21 cellular contexts compared by ENCODE assay signal in genomic region chr7:69062020-69062760, GRCh38.
DNase-seq lines count a peak whose midpoint lies in the region; ATAC-seq and TF ChIP-seq lines count a peak whose summit lies in the region.
"Had no signal": no experiment of that assay in that cellular context is flagged by ENCODE, and none has a peak within 500 bp of the region (broad histone marks: within the 10 kb centered on the region; RNA-seq: fewer than 3 reads in every experiment).

No MANE protein-coding gene starts in this region.

- no peaks in the 10 kb centered on the region for H3K27me3 ChIP-seq in GM06990 (replicated peaks; ENCODE audit: control insufficient read depth, insufficient read depth, low read length)
- H3K27me3 ChIP-seq: sigmoid colon had no signal

- in situ Hi-C loops in astrocyte of the spinal cord (cut with HindIII; ENCODE audit: low sequenced_read_pairs): no loop called here

- H3K4me1 Mint-ChIP-seq in natural killer cell treated with Interleukin-12 subunit alpha and Interleukin-12 subunit beta and Interleukin-15 and Interleukin-18, amount 100 ng/mL, for 72 hours (ENCODE audit: low read depth in 2 of 2): no peaks in the 10 kb centered on the region
- no peaks in the 10 kb centered on the region for H3K4me1 Mint-ChIP-seq in Calu3 (ENCODE audit: low read depth, unreplicated experiment)
- H3K4me1 Mint-ChIP-seq: activated CD4-positive, alpha-beta T cell treated with anti-CD3 and anti-CD28 coated beads, Interleukin-2, amount 10 ng/mL, durations not matched to agents 24 days and 14 days; activated naive CD4-positive, alpha-beta T cell treated with anti-CD3 and anti-CD28 coated beads, Interleukin-2, amount 50 U/mL, for 24 hours; nephron had no signal

- DNase-seq in GM06990 (ENCODE audit: extremely low read depth, insufficient read length) (peak; percentile 18), astrocyte of the spinal cord (ENCODE audit: low read depth, low spot score) (peak; percentile 26), fibroblast of mammary gland (ENCODE audit: low read depth) (peak; percentile 10), middle frontal gyrus (ENCODE audit: extremely low spot score, low spot score) (peak; percentile 42), Calu3 (no peak)
- DNase-seq in natural killer cell treated with Interleukin-12 subunit alpha and Interleukin-12 subunit beta and Interleukin-15 and Interleukin-18, amount 100 ng/mL, for 72 hours (ENCODE audit: low spot score): no peak
- DNase-seq: activated CD4-positive, alpha-beta T cell treated with anti-CD3 and anti-CD28 coated beads, Interleukin-2, amount 10 ng/mL, durations not matched to agents 24 days and 14 days; CD4-positive, alpha-beta T cell; left colon; midbrain; NCI-H187; NCI-H526 treated with DMSO at 0.1 percent for 48 hours; posterior cingulate gyrus; RPMI8226; sigmoid colon; substantia nigra had no signal

- no peak for ATAC-seq in natural killer cell treated with Interleukin-12 subunit alpha and Interleukin-12 subunit beta and Interleukin-15 and Interleukin-18, amount 100 ng/mL, for 72 hours
- ATAC-seq in GM21825 (IDR thresholded peaks at IDR 0.05; ENCODE audit: unreplicated experiment): no peak
- ATAC-seq: left colon had no signal

- no peaks in the 10 kb centered on the region for H3K36me3 ChIP-seq in GM06990 (ENCODE audit: control insufficient read depth, insufficient read depth, low read length)
- H3K36me3 ChIP-seq: sigmoid colon had no signal

- intact Hi-C loops in Calu3 (cut with micrococcal nuclease; ENCODE audit: unreplicated experiment): no loop called here

- H3K9me3 Mint-ChIP-seq in natural killer cell treated with Interleukin-12 subunit alpha and Interleukin-12 subunit beta and Interleukin-15 and Interleukin-18, amount 100 ng/mL, for 72 hours: peaks cover 6% of the 10 kb centered on the region
- peaks cover 9% of the 10 kb centered on the region for H3K9me3 Mint-ChIP-seq in Calu3 (ENCODE audit: low read depth, unreplicated experiment)

- no peak overlapping the region for H3K4me3 Mint-ChIP-seq in natural killer cell treated with Interleukin-12 subunit alpha and Interleukin-12 subunit beta and Interleukin-15 and Interleukin-18, amount 100 ng/mL, for 72 hours
- no peak overlapping the region for H3K4me3 Mint-ChIP-seq in Calu3 (ENCODE audit: low read depth, unreplicated experiment)
- H3K4me3 Mint-ChIP-seq: activated CD4-positive, alpha-beta T cell treated with anti-CD3 and anti-CD28 coated beads, Interleukin-2, amount 10 ng/mL, durations not matched to agents 24 days and 14 days; activated naive CD4-positive, alpha-beta T cell treated with anti-CD3 and anti-CD28 coated beads, Interleukin-2, amount 50 U/mL, for 24 hours; activated T-helper 1 cell treated with anti-CD3 and anti-CD28 coated beads, Interleukin-12 subunit alpha, Interleukin-12 subunit beta, Interleukin-2, Interleukin-4 antibody, amounts not matched to agents 30 ng/mL and 10 ng/mL and 1 ng/mL, durations not matched to agents 14 hours and 24 hours and 36 hours; CD4-positive, alpha-beta T cell; nephron had no signal

- H3K27me3 Mint-ChIP-seq in natural killer cell treated with Interleukin-12 subunit alpha and Interleukin-12 subunit beta and Interleukin-15 and Interleukin-18, amount 100 ng/mL, for 72 hours: no peaks in the 10 kb centered on the region
- H3K27me3 Mint-ChIP-seq in Calu3 (ENCODE audit: unreplicated experiment): no peaks in the 10 kb centered on the region
- H3K27me3 Mint-ChIP-seq: activated CD4-positive, alpha-beta T cell treated with anti-CD3 and anti-CD28 coated beads, Interleukin-2, amount 10 ng/mL, durations not matched to agents 24 days and 14 days; activated naive CD4-positive, alpha-beta T cell treated with anti-CD3 and anti-CD28 coated beads, Interleukin-2, amount 50 U/mL, for 24 hours; CD4-positive, alpha-beta T cell had no signal

- no peak overlapping the region for H3K27ac Mint-ChIP-seq in natural killer cell treated with Interleukin-12 subunit alpha and Interleukin-12 subunit beta and Interleukin-15 and Interleukin-18, amount 100 ng/mL, for 72 hours
- H3K27ac Mint-ChIP-seq in Calu3 (ENCODE audit: unreplicated experiment): no peak overlapping the region
- H3K27ac Mint-ChIP-seq: activated CD4-positive, alpha-beta T cell treated with anti-CD3 and anti-CD28 coated beads, Interleukin-2, amount 10 ng/mL, durations not matched to agents 24 days and 14 days; activated naive CD4-positive, alpha-beta T cell treated with anti-CD3 and anti-CD28 coated beads, Interleukin-2, amount 50 U/mL, for 24 hours; activated T-helper 1 cell treated with anti-CD3 and anti-CD28 coated beads, Interleukin-12 subunit alpha, Interleukin-12 subunit beta, Interleukin-2, Interleukin-4 antibody, amounts not matched to agents 30 ng/mL and 10 ng/mL and 1 ng/mL, durations not matched to agents 14 hours and 24 hours and 36 hours; CD4-positive, alpha-beta T cell; nephron had no signal

- no peak for TF ChIP-seq CTCF in GM06990 (IDR thresholded peaks at IDR 0.05; ENCODE audit: insufficient read depth, low read length, poor library complexity, severe bottlenecking)
- no peak for TF ChIP-seq CTCF in astrocyte of the spinal cord (IDR thresholded peaks at IDR 0.05; ENCODE audit: low read depth, low read length)
- TF ChIP-seq CTCF in fibroblast of mammary gland (conservative IDR thresholded peaks at IDR 0.05; ENCODE audit: control insufficient read depth, insufficient read depth, low read depth, low read length): no peak
- TF ChIP-seq CTCF in Calu3 (IDR thresholded peaks at IDR 0.05; ENCODE audit: unreplicated experiment): no peak

- no peaks in the 10 kb centered on the region for H3K36me3 Mint-ChIP-seq in natural killer cell treated with Interleukin-12 subunit alpha and Interleukin-12 subunit beta and Interleukin-15 and Interleukin-18, amount 100 ng/mL, for 72 hours
- no peaks in the 10 kb centered on the region for H3K36me3 Mint-ChIP-seq in Calu3 (ENCODE audit: insufficient read depth, unreplicated experiment)
- H3K36me3 Mint-ChIP-seq: activated naive CD4-positive, alpha-beta T cell treated with anti-CD3 and anti-CD28 coated beads, Interleukin-2, amount 50 U/mL, for 24 hours had no signal

- H3K4me3 ChIP-seq in GM06990 (replicated peaks; ENCODE audit: low read depth, low read length) (no peak overlapping the region), astrocyte of the spinal cord (ENCODE audit: low read depth, low read length) (no peak overlapping the region), fibroblast of mammary gland (ENCODE audit: control insufficient read depth, low read depth, low read length) (no peak overlapping the region)
- H3K4me3 ChIP-seq: sigmoid colon, SK-N-MC had no signal

- BruUV-seq in Calu3 (replicated peaks; lab: Mats Ljungman, UMichigan): no TSS peak

- CTCF ChIA-PET in Calu3 (lab: Charles Lee): interaction anchor here (0.7 kb wide), 1 partner anchor 663 kb away, joined by 7 read pairs; no protein-coding TSS in a partner anchor

Comparison
In these comparisons a context has a peak if more than half of its experiments do, and no peak if none do; other contexts are left out.
1. DNase-seq: peak in GM06990 (single experiment), astrocyte of the spinal cord (single experiment), fibroblast of mammary gland (single experiment) and middle frontal gyrus (single experiment); none in natural killer cell treated with Interleukin-12 subunit alpha and Interleukin-12 subunit beta and Interleukin-15 and Interleukin-18, amount 100 ng/mL, for 72 hours (single experiment) and Calu3 (single experiment).